Comparison of ENCODE assay signal across 25 cellular contexts in genomic region chr2:64250063-64250462, GRCh38.
"Had no signal": no experiment of that assay in that cellular context is flagged by ENCODE, and none has a peak within 500 bp of the region (broad histone marks: within the 10 kb centered on the region; RNA-seq: fewer than 3 reads in every experiment).

No MANE protein-coding gene starts in this region.

- H3K4me1 ChIP-seq: body of pancreas, Peyer's patch, SJCRH30 had no signal

- H3K4me3 Mint-ChIP-seq: activated CD8-positive, alpha-beta T cell treated with anti-CD3 and anti-CD28 coated beads for 36 hours; activated T-cell treated with anti-CD3 and anti-CD28 coated beads, Interleukin-2, amount 50 U/mL, for 72 hours had no signal

- DNase-seq: activated CD4-positive, alpha-beta T cell treated with anti-CD3 and anti-CD28 coated beads for 4 hours; activated CD8-positive, alpha-beta memory T cell treated with anti-CD3 and anti-CD28 coated beads, Interleukin-2, amount 50 U/mL, for 4 hours; activated CD8-positive, alpha-beta T cell treated with anti-CD3 and anti-CD28 coated beads for 36 hours; activated gamma-delta T cell treated with Interleukin-2 at 50 U/mL for 16 hours; activated naive CD4-positive, alpha-beta T cell treated with anti-CD3 and anti-CD28 coated beads, Interleukin-2, amount 50 U/mL, for 16 hours; activated T-cell treated with anti-CD3 and anti-CD28 coated beads, Interleukin-2, amount 50 U/mL, for 72 hours; amniotic stem cell; body of pancreas; NCI-H1092; NCI-H1417; NCI-H1930; NCI-H2171; NCI-H226; NCI-H510A; NCI-H526 treated with DMSO at 0.1 percent for 48 hours; Peyer's patch; Right ventricle myocardium superior; SJCRH30; SK-N-SH; T-helper 1 cell had no signal

- H3K27ac ChIP-seq: ascending aorta, body of pancreas, cardiac muscle cell, Peyer's patch, RWPE1, SJCRH30, VCaP had no signal

- H3K4me3 ChIP-seq: ascending aorta, body of pancreas, cardiac muscle cell, Peyer's patch, SJCRH30 had no signal

- H3K9ac ChIP-seq: SK-N-SH had no signal

- H3K27me3 Mint-ChIP-seq: activated CD8-positive, alpha-beta T cell treated with anti-CD3 and anti-CD28 coated beads for 36 hours had no signal

- H3K27ac Mint-ChIP-seq: activated CD8-positive, alpha-beta T cell treated with anti-CD3 and anti-CD28 coated beads for 36 hours; activated T-cell treated with anti-CD3 and anti-CD28 coated beads, Interleukin-2, amount 50 U/mL, for 72 hours; activated T-helper 2 cell treated with anti-CD3 and anti-CD28 coated beads, Interferon-gamma antibody, Interleukin-2, Interleukin-4, amounts not matched to agents 10 μg/mL and 5 μg/mL and 100 μg/mL, durations not matched to agents 14 hours and 24 hours and 36 hours had no signal

- H3K27me3 ChIP-seq: ascending aorta, body of pancreas, Peyer's patch, SJCRH30 had no signal

- H3K9me3 Mint-ChIP-seq: activated CD8-positive, alpha-beta T cell treated with anti-CD3 and anti-CD28 coated beads for 36 hours; activated T-helper 2 cell treated with anti-CD3 and anti-CD28 coated beads, Interferon-gamma antibody, Interleukin-2, Interleukin-4, amounts not matched to agents 10 μg/mL and 5 μg/mL and 100 μg/mL, durations not matched to agents 14 hours and 24 hours and 36 hours had no signal

- H3K4me2 ChIP-seq: SK-N-SH had no signal

- H3K9me2 ChIP-seq: SK-N-SH had no signal

- ATAC-seq: activated CD8-positive, alpha-beta T cell treated with anti-CD3 and anti-CD28 coated beads for 36 hours; activated T-cell treated with anti-CD3 and anti-CD28 coated beads, Interleukin-2, amount 50 U/mL, for 72 hours; body of pancreas had no signal

- H3K36me3 ChIP-seq: ascending aorta, cardiac muscle cell, Peyer's patch, SJCRH30 had no signal
